ENCODE assay signal across 9 cellular contexts in genomic region chr6:85640806-85641205, GRCh38. TPM values are rescaled to one million over a fixed set of nuclear protein-coding genes. Genes with fewer than 3 reads are reported as not detected.
DNase-seq lines count a peak whose midpoint lies in the region; ATAC-seq, FAIRE-seq and TF ChIP-seq lines count a peak whose summit lies in the region.
"Had no signal": no experiment of that assay in that cellular context is flagged by ENCODE, and none has a peak within 500 bp of the region (broad histone marks: within the 10 kb centered on the region; RNA-seq: fewer than 3 reads in every experiment).

No MANE protein-coding gene starts in this region.

- TF ChIP-seq CTCF in KMS-11 (conservative IDR thresholded peaks at IDR 0.05; ENCODE audit: low read depth, low read length), result no peak
- no peak for TF ChIP-seq CTCF in colonic mucosa (IDR thresholded peaks at IDR 0.05)
- TF ChIP-seq CTCF in D721Med (IDR thresholded peaks at IDR 0.05; ENCODE audit: insufficient read depth, missing control alignments), result no peak

- H3K36me3 Mint-ChIP-seq in naive thymus-derived CD4-positive, alpha-beta T cell, result peaks cover 4 to 44% (median 39%) of the 10 kb centered on the region in 5 donors

- H3K4me3 ChIP-seq in BLaER1, result peak overlapping the region; percentile 86
- H3K4me3 ChIP-seq in KMS-11 (IDR thresholded peaks at IDR 0.05; ENCODE audit: insufficient read depth, low read depth, low read length), result no peak overlapping the region
- H3K4me3 ChIP-seq in colonic mucosa, result peak overlapping the region; percentile 96
- H3K4me3 ChIP-seq in naive thymus-derived CD4-positive, alpha-beta T cell (ENCODE audit: low read length), result peak overlapping the region; percentile 99

- no peak for ATAC-seq in naive thymus-derived CD4-positive, alpha-beta T cell
- ATAC-seq in GM21367 (IDR thresholded peaks at IDR 0.05; ENCODE audit: unreplicated experiment) (no peak), GM21737 (IDR thresholded peaks at IDR 0.05; ENCODE audit: unreplicated experiment) (no peak)

- FAIRE-seq in D721Med (lab: Jason Lieb, UNC), result no peak

- no peaks in the 10 kb centered on the region for H3K27me3 ChIP-seq in BLaER1
- H3K27me3 ChIP-seq in KMS-11 (ENCODE audit: insufficient read depth, low read depth), result no peaks in the 10 kb centered on the region
- H3K27me3 ChIP-seq in colonic mucosa, result no peaks in the 10 kb centered on the region
- no peaks in the 10 kb centered on the region for H3K27me3 ChIP-seq in naive thymus-derived CD4-positive, alpha-beta T cell (ENCODE audit: control insufficient read depth in 2 of 2, insufficient read depth in 2 of 2, low read length in 2 of 2)

- H3K36me3 ChIP-seq in BLaER1 (peaks cover 43% of the 10 kb centered on the region), KMS-11 (ENCODE audit: insufficient read depth) (peaks cover 8% of the 10 kb centered on the region; the same call in 1 of the 2 replicates), colonic mucosa (peaks cover 15% of the 10 kb centered on the region)
- H3K36me3 ChIP-seq in naive thymus-derived CD4-positive, alpha-beta T cell (ENCODE audit: control insufficient read depth in 2 of 3, insufficient read depth in 3 of 3, low read length in 3 of 3), result peaks cover 10 to 46% (median 11%) of the 10 kb centered on the region in 3 experiments

- H3K9me3 Mint-ChIP-seq in naive thymus-derived CD4-positive, alpha-beta T cell, result no peaks in the 10 kb centered on the region

- intact Hi-C loops in colonic mucosa (cut with DNase I), result loop anchor here (5.0 kb wide), 1 partner anchor 44 kb away; no protein-coding TSS in a partner anchor
- intact Hi-C loops in naive thymus-derived CD4-positive, alpha-beta T cell (cut with micrococcal nuclease), result loop anchor here (1.0 to 10.0 kb wide), 5 partner anchors 10 to 1514 kb away; partner anchors contain the start of genes NT5E (in 1 of the 2) and ZNF292 (in 1 of the 2)

- DNase-seq in colonic mucosa, result no peak
- no peak for DNase-seq in naive thymus-derived CD4-positive, alpha-beta T cell
- DNase-seq in HuH-7 (ENCODE audit: low spot score), result no peak
- DNase-seq in D721Med (ENCODE audit: insufficient read length, low spot score), result no peak
- DNase-seq: T1000 had no signal

- H4K20me1 ChIP-seq in BLaER1, result peaks cover 65% of the 10 kb centered on the region
- peaks cover 43% of the 10 kb centered on the region for H4K20me1 ChIP-seq in KMS-11 (ENCODE audit: insufficient read depth)

- CTCF ChIA-PET in naive thymus-derived CD4-positive, alpha-beta T cell (lab: Charles Lee), result interaction anchor here (5.3 kb wide), 1 partner anchor 36 kb away, joined by 50 read pairs; no protein-coding TSS in a partner anchor

- peak overlapping the region; percentile 1 to 99 (median 97) for H3K27ac Mint-ChIP-seq in naive thymus-derived CD4-positive, alpha-beta T cell

- no peak overlapping the region for H3K27ac ChIP-seq in BLaER1
- H3K27ac ChIP-seq in KMS-11, result peak overlapping the region; percentile 98; the same call in 1 of the 2 replicates
- H3K27ac ChIP-seq in colonic mucosa, result no peak overlapping the region
- peak overlapping the region; percentile 99 for H3K27ac ChIP-seq in naive thymus-derived CD4-positive, alpha-beta T cell (ENCODE audit: low read depth, low read length)

- POLR2A ChIA-PET in naive thymus-derived CD4-positive, alpha-beta T cell (lab: Charles Lee), result interaction anchor here (1.1 to 9.6 kb wide), 4 partner anchors 29 to 47 kb away, joined by 3 to 593 read pairs (median 102); partner anchors contain the start of gene SNX14

- H2AFZ ChIP-seq in KMS-11 (ENCODE audit: low read depth), result no peak overlapping the region

- peaks cover 48 to 68% (median 64%) of the 10 kb centered on the region in 7 donors for H3K4me1 Mint-ChIP-seq in naive thymus-derived CD4-positive, alpha-beta T cell

- no peaks in the 10 kb centered on the region for H3K27me3 Mint-ChIP-seq in naive thymus-derived CD4-positive, alpha-beta T cell

- peak overlapping the region; percentile 90 to 99 (median 96) for H3K4me3 Mint-ChIP-seq in naive thymus-derived CD4-positive, alpha-beta T cell

- H3K4me1 ChIP-seq in BLaER1 (peaks cover 37% of the 10 kb centered on the region), KMS-11 (ENCODE audit: low read depth, poor library complexity, severe bottlenecking) (peaks cover 38% of the 10 kb centered on the region), colonic mucosa (peaks cover 14% of the 10 kb centered on the region)
- H3K4me1 ChIP-seq in naive thymus-derived CD4-positive, alpha-beta T cell (ENCODE audit: control insufficient read depth in 2 of 2, insufficient read depth in 2 of 2, low read length in 2 of 2), result peaks cover 29 to 31% of the 10 kb centered on the region in 2 donors

- H3K9ac ChIP-seq in BLaER1, result peak overlapping the region; percentile 97
- H3K9ac ChIP-seq in KMS-11, result peak overlapping the region; percentile 99
- H3K9ac ChIP-seq in colonic mucosa (ENCODE audit: low read depth in 2 of 2, low read length in 2 of 2), result no peak overlapping the region

- H3K9me3 ChIP-seq in BLaER1 (no peaks in the 10 kb centered on the region), colonic mucosa (no peaks in the 10 kb centered on the region)
- no peaks in the 10 kb centered on the region for H3K9me3 ChIP-seq in naive thymus-derived CD4-positive, alpha-beta T cell (ENCODE audit: control insufficient read depth in 2 of 3, low read length in 3 of 3)

- peaks cover 73% of the 10 kb centered on the region for H3K79me2 ChIP-seq in KMS-11 (ENCODE audit: insufficient read depth, low read depth)

- H3K4me2 ChIP-seq in BLaER1 (peak overlapping the region; percentile 76), KMS-11 (peak overlapping the region; percentile 96)

RNA-seq across cellular contexts. Expression of gene SYNCRIP, which starts 1.9 kb away (rescaled TPM):
- total RNA-seq in colonic mucosa, result 10 to 100 TPM; 87.7 to 99.3 TPM
- total RNA-seq in naive thymus-derived CD4-positive, alpha-beta T cell, result 100 to 1,000 TPM in 1 of 5 experiments, 10 to 100 TPM in 4; 69.8 to 131 (median 82.2) TPM
- 10 to 100 TPM; 71.5 to 84.9 TPM for polyA plus RNA-seq in naive thymus-derived CD4-positive, alpha-beta T cell

RNA-seq across cellular contexts. Expression of gene SNX14, which starts 47.1 kb away (rescaled TPM):
- 10 to 100 TPM; 52.5 to 80.6 TPM for total RNA-seq in colonic mucosa
- 10 to 100 TPM; 37.3 to 71.8 (median 53.3) TPM for total RNA-seq in naive thymus-derived CD4-positive, alpha-beta T cell
- polyA plus RNA-seq in naive thymus-derived CD4-positive, alpha-beta T cell, result 10 to 100 TPM; 30.1 to 45.7 TPM

Comparison
In these comparisons a context has a peak if more than half of its experiments do, and no peak if none do; other contexts are left out.
1. H3K27ac ChIP-seq: peak in KMS-11 (single experiment) and naive thymus-derived CD4-positive, alpha-beta T cell (single experiment); none in BLaER1 (single experiment) and colonic mucosa (single experiment).
2. H3K9ac ChIP-seq: peak in BLaER1 (single experiment) and KMS-11 (single experiment); none in colonic mucosa (0 of 2).